Comparison of ENCODE assay signal across 1 cellular context in the genomic region with DNA sequence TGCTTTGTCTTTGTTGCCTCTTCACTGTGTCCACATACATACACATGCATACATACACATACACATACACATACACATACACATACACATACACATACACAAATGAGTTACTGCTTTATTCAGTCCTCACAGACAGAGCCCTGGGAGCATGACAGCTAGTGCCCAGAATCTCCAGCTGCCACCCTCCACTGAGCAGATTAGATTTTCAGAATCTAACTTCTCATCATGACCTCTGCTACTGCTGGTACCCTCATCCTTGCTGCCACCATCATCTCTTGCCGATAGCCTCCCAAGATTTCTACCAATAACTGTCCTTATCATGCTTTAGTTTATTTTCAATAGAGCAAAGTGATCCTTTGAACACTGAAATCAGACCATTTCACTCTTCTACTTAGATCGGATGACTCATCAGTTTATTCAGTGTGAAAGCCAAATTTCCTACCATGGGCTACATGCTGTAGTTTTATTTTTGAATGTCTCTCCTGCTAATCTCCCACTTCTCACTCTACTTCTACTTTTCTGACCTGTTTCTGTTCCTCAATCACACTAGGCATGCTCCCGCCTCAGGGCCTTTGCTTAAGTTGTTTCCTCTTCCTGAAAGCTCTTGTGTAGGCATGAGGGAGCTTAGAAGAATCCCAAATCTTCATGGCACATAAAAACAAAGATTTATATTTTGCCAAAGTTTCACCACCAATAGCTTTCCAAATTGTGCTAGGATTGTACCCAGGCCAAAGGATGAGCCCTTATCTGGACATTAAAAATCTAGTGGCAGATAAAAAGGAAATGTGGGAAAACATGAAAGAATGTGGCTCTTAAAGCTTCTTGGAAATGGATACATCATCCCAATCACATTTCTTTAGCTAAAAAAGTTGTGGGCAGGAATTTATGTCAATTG.
TF ChIP-seq lines count a peak whose summit lies in the region.

No MANE protein-coding gene starts in this region.

TF ChIP-seq in IMR-90, 13 proteins besides CTCF, POLR2A, EP300 and RAD21 (continued from another document):
- peak; percentile 82 for TF ChIP-seq MAFK (IDR thresholded peaks at IDR 0.05; ENCODE audit: low read depth, low read length)
